ENCODE assay signal across 9 cellular contexts in the genomic region with DNA sequence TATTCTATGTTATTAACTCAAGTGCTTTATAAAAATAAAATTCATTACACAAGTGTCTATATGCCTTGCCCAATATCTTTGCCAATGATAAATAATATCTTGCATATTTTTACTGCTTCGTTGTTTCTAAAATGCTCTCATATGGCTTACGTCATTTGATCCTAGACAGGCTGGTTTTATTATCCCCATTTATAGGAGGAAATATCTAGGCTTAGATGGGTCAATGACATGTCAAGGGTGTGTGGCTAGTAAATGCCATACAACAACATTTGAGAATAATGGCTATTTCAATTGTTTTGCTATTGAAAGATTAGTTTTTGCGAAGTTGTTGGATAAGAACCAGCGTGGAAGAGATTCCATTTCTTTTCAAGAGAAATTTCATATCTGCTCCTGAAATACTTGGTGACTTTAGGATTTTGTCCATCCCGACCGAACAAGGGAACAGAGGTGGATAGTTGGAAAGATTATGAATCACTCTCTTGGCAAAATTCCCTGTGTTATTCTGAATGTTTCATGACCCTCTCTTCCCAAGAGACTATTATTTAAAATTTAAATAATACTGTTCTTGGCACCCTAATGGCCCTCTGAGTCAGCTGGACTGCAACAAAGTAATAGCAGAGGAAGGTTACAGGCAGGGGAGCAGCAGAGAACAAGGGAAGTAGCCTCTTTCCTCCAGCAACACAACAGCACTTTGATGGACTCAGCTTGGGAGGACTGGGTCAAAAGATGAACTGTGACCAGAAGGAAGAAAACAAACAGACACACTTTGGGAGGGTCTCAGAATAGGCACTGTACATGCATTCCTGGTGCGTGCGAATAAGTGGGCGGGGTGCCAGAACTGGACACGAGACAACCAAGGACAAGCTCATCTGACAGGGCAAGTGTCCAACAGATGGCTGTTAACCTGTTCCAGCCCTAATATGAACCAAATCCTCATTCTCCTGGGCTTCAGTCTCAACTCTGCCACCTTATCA.
DNase-seq lines count a peak whose midpoint lies in the region; ATAC-seq and TF ChIP-seq lines count a peak whose summit lies in the region.
"Had no signal": no experiment of that assay in that cellular context is flagged by ENCODE, and none has a peak within 500 bp of the region (broad histone marks: within the 10 kb centered on the region; RNA-seq: fewer than 3 reads in every experiment).

No MANE protein-coding gene starts in this region.

- H3K4me1 ChIP-seq in adipocyte (ENCODE audit: control insufficient read depth, insufficient read depth, low read length), result peaks cover 36% of the 10 kb centered on the region
- H3K4me1 ChIP-seq in heart left ventricle, result peaks cover 4 to 55% (median 29%) of the 10 kb centered on the region in 12 donors
- peaks cover 0 to 58% (median 45%) of the 10 kb centered on the region in 4 donors for H3K4me1 ChIP-seq in sigmoid colon

- H3K9me3 ChIP-seq in adipocyte (ENCODE audit: control insufficient read depth, low read length), result no peaks in the 10 kb centered on the region
- no peaks in the 10 kb centered on the region for H3K9me3 ChIP-seq in heart left ventricle
- no peaks in the 10 kb centered on the region for H3K9me3 ChIP-seq in sigmoid colon

- peak in 3 of 4 donors; percentile 15 to 63 (median 60) for TF ChIP-seq EP300 in sigmoid colon (IDR thresholded peaks at IDR 0.05)

- H3K9ac ChIP-seq in adipocyte (ENCODE audit: low read length), result peak overlapping the region; percentile 33

- ATAC-seq in heart left ventricle, result peak; percentile 74 to 94 (median 88)

- no peaks in the 10 kb centered on the region for H3K36me3 ChIP-seq in adipocyte (ENCODE audit: control insufficient read depth, insufficient read depth, low read length, severe bottlenecking)
- H3K36me3 ChIP-seq in heart left ventricle, result no peaks in the 10 kb centered on the region
- no peaks in the 10 kb centered on the region for H3K36me3 ChIP-seq in sigmoid colon

- DNase-seq in GM04504 (ENCODE audit: low read depth), result peak; percentile 68
- peak; percentile 71 for DNase-seq in adipocyte (ENCODE audit: low read depth)
- DNase-seq in heart left ventricle, result peak; percentile 54 to 86 (median 75)
- peak; percentile 91 for DNase-seq in sigmoid colon
- no peak for DNase-seq in D341Med (ENCODE audit: low spot score)
- no peak for DNase-seq in stimulated activated CD4-positive, alpha-beta T cell treated with anti-CD3 and anti-CD28 coated beads, Interleukin-15, amount 100 ng/mL, for 24 hours
- DNase-seq in activated CD4-positive, alpha-beta T cell treated with anti-CD3 and anti-CD28 coated beads, Interleukin-2, amount 50 U/mL, for 48 hours, result no peak
- no peak for DNase-seq in erythroblast (lab: John Stamatoyannopoulos, UW)
- DNase-seq: activated naive CD4-positive, alpha-beta T cell treated with anti-CD3 and anti-CD28 coated beads, Interleukin-2, amount 10 ng/mL, durations not matched to agents 7 days and 5 days had no signal

- H3K27me3 ChIP-seq in adipocyte (replicated peaks; ENCODE audit: control insufficient read depth, insufficient read depth, low read length) (no peaks in the 10 kb centered on the region), heart left ventricle (no peaks in the 10 kb centered on the region), sigmoid colon (no peaks in the 10 kb centered on the region)

- H3K27ac ChIP-seq in heart left ventricle (peak overlapping the region in 10 of 12 donors; percentile 35 to 80 (median 51)), sigmoid colon (peak overlapping the region; percentile 62 to 86 (median 72))

- WGBS in heart left ventricle, 4 donors, result 32 to 47% (median 34%) methylated on average over 10 of the region's 10 CpGs
- WGBS in sigmoid colon, 2 donors, result 23 to 54% methylated on average over 10 of the region's 10 CpGs

- TF ChIP-seq CTCF in heart left ventricle (IDR thresholded peaks at IDR 0.05) (no peak), sigmoid colon (IDR thresholded peaks at IDR 0.05) (no peak)

- peak overlapping the region; percentile 57 for H3K4me3 ChIP-seq in adipocyte (ENCODE audit: low read length)
- H3K4me3 ChIP-seq in heart left ventricle, result no peak overlapping the region
- H3K4me3 ChIP-seq in sigmoid colon, result no peak overlapping the region

- intact Hi-C loops in heart left ventricle (cut with DNase I), result loop anchor here in 3 of 10 donors (2.0 to 5.0 kb wide), 3 partner anchors 27 to 101 kb away; no protein-coding TSS in a partner anchor
- intact Hi-C loops in sigmoid colon (cut with DNase I), result loop anchor here (5.0 to 10.0 kb wide), 2 partner anchors 123 to 239 kb away; no protein-coding TSS in a partner anchor

- TF ChIP-seq POLR2A in heart left ventricle (IDR thresholded peaks at IDR 0.05) (no peak), sigmoid colon (IDR thresholded peaks at IDR 0.05) (no peak), erythroblast (IDR thresholded peaks at IDR 0.05; ENCODE audit: low read length) (no peak)

Comparison
In these comparisons a context has a peak if more than half of its experiments do, and no peak if none do; other contexts are left out.
1. DNase-seq: peak in GM04504 (single experiment), adipocyte (single experiment), heart left ventricle (5 of 5) and sigmoid colon (single experiment); none in D341Med (single experiment), stimulated activated CD4-positive, alpha-beta T cell treated with anti-CD3 and anti-CD28 coated beads, Interleukin-15, amount 100 ng/mL, for 24 hours (single experiment), activated CD4-positive, alpha-beta T cell treated with anti-CD3 and anti-CD28 coated beads, Interleukin-2, amount 50 U/mL, for 48 hours (0 of 2) and erythroblast (0 of 2).